In the genomic region with DNA sequence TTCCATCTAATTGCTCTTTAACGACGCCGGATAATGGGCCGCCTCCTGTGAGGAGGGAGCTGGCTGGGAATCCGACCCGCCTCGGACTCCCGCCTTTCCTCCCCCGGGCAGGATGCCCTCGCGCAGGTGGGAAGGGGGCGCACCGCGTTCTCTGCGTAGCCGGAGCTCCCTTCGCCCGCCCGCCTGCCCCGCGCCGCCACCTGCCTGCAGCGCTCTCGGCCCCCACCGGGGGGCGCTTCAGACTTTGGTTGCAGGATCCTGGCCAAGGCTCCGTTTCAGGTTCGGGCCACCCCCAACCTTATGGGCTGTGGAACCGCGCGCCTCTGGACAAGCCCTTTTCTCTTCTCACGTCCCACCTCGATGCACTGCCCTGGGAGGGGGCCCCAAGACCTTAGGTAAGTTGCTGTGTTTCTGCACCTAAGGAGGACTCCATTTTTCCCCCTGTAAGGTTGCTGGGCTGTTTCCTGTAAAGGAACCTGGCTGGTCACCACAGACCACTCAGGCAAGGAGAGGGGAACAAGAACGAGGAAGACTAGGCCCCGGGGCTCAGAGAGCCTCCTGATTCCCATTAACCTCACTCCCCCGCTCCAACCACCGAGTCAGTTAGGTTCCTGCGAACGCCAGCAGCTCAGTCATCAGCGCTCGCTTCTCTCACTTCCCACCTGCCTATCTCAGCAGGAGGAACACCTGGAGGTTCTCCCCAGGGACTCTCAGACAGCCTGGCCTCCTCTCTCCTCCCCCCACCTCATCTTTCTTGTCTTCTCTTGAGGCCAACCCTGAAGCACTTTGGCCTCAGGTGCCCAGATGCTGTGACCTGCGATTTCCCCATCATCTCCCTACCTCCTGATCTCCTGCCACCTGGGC, we compare ENCODE assay signal across 8 cellular contexts.
DNase-seq lines count a peak whose midpoint lies in the region; ATAC-seq and TF ChIP-seq lines count a peak whose summit lies in the region.

No MANE protein-coding gene starts in this region.

- H3K27ac ChIP-seq in 22Rv1: no peak overlapping the region; the same call in 1 of the 2 replicates

- H3K36me3 ChIP-seq in iPS-15b (ENCODE audit: control insufficient read depth, insufficient read depth, low read length): no peaks in the 10 kb centered on the region

- H3K4me3 ChIP-seq in iPS-15b (ENCODE audit: low read depth, low read length): peak overlapping the region; percentile 31

- no peak overlapping the region for H3K9ac ChIP-seq in iPS-15b (ENCODE audit: low read depth, low read length)

- H3K27me3 ChIP-seq in iPS-15b (ENCODE audit: control insufficient read depth, insufficient read depth, low read length): peaks cover 73% of the 10 kb centered on the region

- peaks cover 7% of the 10 kb centered on the region for H3K4me1 ChIP-seq in iPS-15b (ENCODE audit: control insufficient read depth, insufficient read depth, low read length)

- TF ChIP-seq CTCF in 22Rv1 (IDR thresholded peaks at IDR 0.05): peak; percentile 93

- no peaks in the 10 kb centered on the region for H3K9me3 ChIP-seq in iPS-15b (ENCODE audit: control insufficient read depth, insufficient read depth, low read length)

- ATAC-seq in GM18511 (IDR thresholded peaks at IDR 0.05; ENCODE audit: unreplicated experiment): peak; percentile 71
- no peak for ATAC-seq in GM18870 (IDR thresholded peaks at IDR 0.05; ENCODE audit: unreplicated experiment)

- DNase-seq in Kasumi-1 (lab: John Stamatoyannopoulos, UW) (peak; percentile 58 to 71), T-helper 1 cell (peak; percentile 55 to 72 (median 67)), amniotic stem cell (lab: John Stamatoyannopoulos, UW) (peak; percentile 50)
- peak; percentile 74 for DNase-seq in stimulated activated CD4-positive, alpha-beta T cell treated with anti-CD3 and anti-CD28 coated beads, Interleukin-12 subunit alpha, Interleukin-12 subunit beta, amount 100 ng/mL, for 4 hours
